Comparison of ENCODE assay signal across 1 cellular context in the genomic region with DNA sequence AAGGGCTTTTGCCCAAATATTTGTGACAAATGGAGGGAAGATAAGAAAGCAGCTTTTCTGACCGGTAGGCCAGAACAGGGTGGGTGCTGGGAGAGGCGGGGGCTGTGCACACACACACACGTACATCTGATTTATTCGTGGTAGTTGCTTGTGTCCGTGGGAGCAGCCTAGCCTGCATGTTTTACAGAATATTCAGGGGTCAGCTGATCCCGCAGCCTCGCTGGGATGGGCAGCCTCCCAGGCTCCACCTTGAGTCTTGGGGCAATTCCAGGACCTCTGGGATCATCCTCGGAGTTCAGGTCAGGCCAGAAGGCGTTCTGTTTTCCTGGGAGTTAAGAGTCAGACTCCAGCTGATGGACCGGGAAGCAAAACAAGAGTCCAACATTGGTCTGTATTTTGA.
TF ChIP-seq lines count a peak whose summit lies in the region.

No MANE protein-coding gene starts in this region.

TF ChIP-seq in IMR-90, 13 proteins besides CTCF, POLR2A, EP300 and RAD21 (continued from another document):
- TF ChIP-seq, protein P1, sequence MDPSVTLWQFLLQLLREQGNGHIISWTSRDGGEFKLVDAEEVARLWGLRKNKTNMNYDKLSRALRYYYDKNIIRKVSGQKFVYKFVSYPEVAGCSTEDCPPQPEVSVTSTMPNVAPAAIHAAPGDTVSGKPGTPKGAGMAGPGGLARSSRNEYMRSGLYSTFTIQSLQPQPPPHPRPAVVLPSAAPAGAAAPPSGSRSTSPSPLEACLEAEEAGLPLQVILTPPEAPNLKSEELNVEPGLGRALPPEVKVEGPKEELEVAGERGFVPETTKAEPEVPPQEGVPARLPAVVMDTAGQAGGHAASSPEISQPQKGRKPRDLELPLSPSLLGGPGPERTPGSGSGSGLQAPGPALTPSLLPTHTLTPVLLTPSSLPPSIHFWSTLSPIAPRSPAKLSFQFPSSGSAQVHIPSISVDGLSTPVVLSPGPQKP (IDR thresholded peaks at IDR 0.05; ENCODE audit: borderline replicate concordance, low read depth, low read length): no peak
- no peak for TF ChIP-seq CEBPB (IDR thresholded peaks at IDR 0.05; ENCODE audit: low read depth, low read length)
